Comparison of ENCODE assay signal across 8 cellular contexts in genomic region chr6:32195652-32195901, GRCh38. TPM values are rescaled to one million over a fixed set of nuclear protein-coding genes. Genes with fewer than 3 reads are reported as not detected.
DNase-seq lines count a peak whose midpoint lies in the region; ATAC-seq and TF ChIP-seq lines count a peak whose summit lies in the region.

No MANE protein-coding gene starts in this region.

- CTCF ChIA-PET in IMR-90 (lab: Yijun Ruan, JAX), result interaction anchor here (0.8 to 1.1 kb wide), 3 partner anchors 45 to 674 kb away, joined by 4 to 6 read pairs (median 4); no protein-coding TSS in a partner anchor

- no peak for TF ChIP-seq POLR2A in IMR-90 (IDR thresholded peaks at IDR 0.05; ENCODE audit: low read depth, low read length)

- 0 out of 22 replicates have a peak, but pooled peaks cover 0 to 3% (median 0%) of the 10 kb centered on the region in 11 experiments for H3K36me3 ChIP-seq in BLaER1 treated with 17β-estradiol and CSF1 and Interleukin-3, amounts not matched to agents 10 nM and 100 nM
- no peaks in the 10 kb centered on the region for H3K36me3 ChIP-seq in IMR-90 (ENCODE audit: control insufficient read depth, insufficient read depth, low read length)
- peaks cover 4% of the 10 kb centered on the region for H3K36me3 ChIP-seq in OCI-LY3 (replicated peaks; ENCODE audit: low read depth, low read length)

- H2BK5ac ChIP-seq in IMR-90 (ENCODE audit: low read depth, low read length, poor library complexity, severe bottlenecking), result no peak overlapping the region

- H3K27ac ChIP-seq in BLaER1 treated with 17β-estradiol and CSF1 and Interleukin-3, amounts not matched to agents 10 nM and 100 nM, result peak overlapping the region in 10 of 11 experiments; percentile 91 to 99 (median 97); a peak in 19 of 22 replicates
- H3K27ac ChIP-seq in IMR-90 (ENCODE audit: insufficient read depth, low read length) (no peak overlapping the region), OCI-LY3 (ENCODE audit: low read length) (peak overlapping the region; percentile 86; the same call in 1 of the 2 replicates)

- H3K9me1 ChIP-seq in IMR-90 (ENCODE audit: insufficient read depth, low read length), result peaks cover 25% of the 10 kb centered on the region

- intact Hi-C loops in IMR-90 (cut with micrococcal nuclease), result loop anchor here (1.0 kb wide), 3 partner anchors 41 to 76 kb away; partner anchors contain the start of genes FKBPL and PPT2

- H4K8ac ChIP-seq in IMR-90 (ENCODE audit: low read depth in 2 of 2, low read length in 2 of 2), result no peak overlapping the region; a peak in 1 of 4 replicates

- H2AFZ ChIP-seq in IMR-90 (replicated peaks; ENCODE audit: low read length, poor library complexity) (peak overlapping the region; percentile 98), OCI-LY3 (ENCODE audit: low read depth, low read length) (no peak overlapping the region)

- peak overlapping the region; percentile 99 for H3K27ac Mint-ChIP-seq in activated T-cell treated with anti-CD3 and anti-CD28 coated beads, Interleukin-2, amount 50 U/mL, for 24 hours

- peak overlapping the region; percentile 96 for H3K4me3 Mint-ChIP-seq in activated T-cell treated with anti-CD3 and anti-CD28 coated beads, Interleukin-2, amount 50 U/mL, for 24 hours

- H3K4me1 Mint-ChIP-seq in activated T-cell treated with anti-CD3 and anti-CD28 coated beads, Interleukin-2, amount 50 U/mL, for 24 hours (ENCODE audit: low read depth), result peaks cover 45% of the 10 kb centered on the region

- H3K4ac ChIP-seq in IMR-90 (ENCODE audit: low read depth, low read length), result no peak overlapping the region

- H2AK5ac ChIP-seq in IMR-90 (ENCODE audit: low read depth, low read length), result no peak overlapping the region

- no peaks in the 10 kb centered on the region for H3K9me3 Mint-ChIP-seq in activated T-cell treated with anti-CD3 and anti-CD28 coated beads, Interleukin-2, amount 50 U/mL, for 24 hours

- no peak overlapping the region for H2BK15ac ChIP-seq in IMR-90 (ENCODE audit: low read depth, low read length)

- no peak overlapping the region for H4K5ac ChIP-seq in IMR-90 (ENCODE audit: low read depth, low read length)

- H3K27me3 Mint-ChIP-seq in activated T-cell treated with anti-CD3 and anti-CD28 coated beads, Interleukin-2, amount 50 U/mL, for 24 hours, result no peaks in the 10 kb centered on the region

- in situ Hi-C loops in IMR-90 (cut with MboI; ENCODE audit: low sequenced_read_pairs), result loop anchor here (25.0 kb wide), 1 partner anchor 767 kb away; the partner anchor contains the start of genes BRD2 and HLA-DMA

- 0% methylated on average over 18 of the region's 25 CpGs; no CpG with 5 or more reads in 1 of the 2 experiments for WGBS in IMR-90 (ENCODE audit: extremely low coverage in 2 of 2, insufficient read length in 1 of 2), 2 experiments

- DNase-seq in IMR-90 (peak; percentile 99), epithelial cell of proximal tubule (ENCODE audit: low read depth) (peak; percentile 84)
- peak; percentile 100 for DNase-seq in activated T-cell treated with anti-CD3 and anti-CD28 coated beads, Interleukin-2, amount 50 U/mL, for 24 hours
- peak; percentile 100 for DNase-seq in stimulated activated CD8-positive, alpha-beta memory T cell treated with anti-CD3 and anti-CD28 coated beads, Interleukin-4, amount 100 ng/mL, for 24 hours (ENCODE audit: low read depth)

- H3K9ac ChIP-seq in BLaER1 treated with 17β-estradiol and CSF1 and Interleukin-3, amounts not matched to agents 10 nM and 100 nM, result peak overlapping the region in 10 of 11 experiments; percentile 87 to 97 (median 92); a peak in 19 of 22 replicates
- H3K9ac ChIP-seq in IMR-90 (ENCODE audit: low read depth, low read length) (no peak overlapping the region), OCI-LY3 (ENCODE audit: low read length) (peak overlapping the region; percentile 96; the same call in 1 of the 2 replicates)

- no peak for TF ChIP-seq RAD21 in IMR-90 (IDR thresholded peaks at IDR 0.05; ENCODE audit: low read length)

- no peak overlapping the region for H4K91ac ChIP-seq in IMR-90 (ENCODE audit: insufficient read depth, low read depth, low read length)

- peak; percentile 49 for TF ChIP-seq CTCF in IMR-90 (conservative IDR thresholded peaks at IDR 0.05; ENCODE audit: low read depth, low read length)
- TF ChIP-seq CTCF in OCI-LY3 (IDR thresholded peaks at IDR 0.05; ENCODE audit: low read depth, low read length), result no peak
- peak; percentile 42 for TF ChIP-seq CTCF in epithelial cell of proximal tubule (conservative IDR thresholded peaks at IDR 0.05; ENCODE audit: low read depth, low read length)

- dilution Hi-C loops in IMR-90 (cut with HindIII; ENCODE audit: low sequenced_read_pairs, unreplicated experiment), result no loop called here

- H3K79me1 ChIP-seq in IMR-90 (ENCODE audit: low read depth in 1 of 2, low read length in 2 of 2), result peaks cover 18 to 43% of the 10 kb centered on the region in 2 experiments

- H2AK9ac ChIP-seq in IMR-90 (replicated peaks; ENCODE audit: low read depth, low read length, poor library complexity), result peak overlapping the region; percentile 88

- H3K36me3 Mint-ChIP-seq in activated T-cell treated with anti-CD3 and anti-CD28 coated beads, Interleukin-2, amount 50 U/mL, for 24 hours (ENCODE audit: low read depth), result peaks cover 25% of the 10 kb centered on the region

- H3K56ac ChIP-seq in IMR-90 (ENCODE audit: extremely low read depth, insufficient read depth, low read length), result no peak overlapping the region

- H3K23ac ChIP-seq in IMR-90 (ENCODE audit: low read depth, low read length), result no peak overlapping the region

- no peaks in the 10 kb centered on the region for H3K27me3 ChIP-seq in BLaER1 treated with 17β-estradiol and CSF1 and Interleukin-3, amounts not matched to agents 10 nM and 100 nM
- no peaks in the 10 kb centered on the region for H3K27me3 ChIP-seq in IMR-90 (ENCODE audit: control insufficient read depth, insufficient read depth, low read length)
- no peaks in the 10 kb centered on the region for H3K27me3 ChIP-seq in OCI-LY3 (ENCODE audit: low read depth, low read length)
- no peaks in the 10 kb centered on the region for H3K27me3 ChIP-seq in mononuclear cell (ENCODE audit: insufficient read depth, low read length)

- H3K79me2 ChIP-seq in OCI-LY3 (ENCODE audit: low read length), result peaks cover 18% of the 10 kb centered on the region

- H3K18ac ChIP-seq in IMR-90 (ENCODE audit: low read depth, low read length), result no peak overlapping the region

- ATAC-seq in GM19455 (IDR thresholded peaks at IDR 0.05; ENCODE audit: unreplicated experiment) (peak; percentile 73), IMR-90 (ENCODE audit: low read depth) (peak; percentile 92)

- no peak overlapping the region for H3K14ac ChIP-seq in IMR-90 (replicated peaks; ENCODE audit: low read depth, low read length)

- peak overlapping the region in 7 of 11 experiments; percentile 96 to 100 (median 100); a peak in 10 of 22 replicates for H3K4me2 ChIP-seq in BLaER1 treated with 17β-estradiol and CSF1 and Interleukin-3, amounts not matched to agents 10 nM and 100 nM
- H3K4me2 ChIP-seq in IMR-90 (ENCODE audit: low read depth, low read length) (no peak overlapping the region), OCI-LY3 (ENCODE audit: low read length) (0 out of 2 replicates have a peak overlapping the region, but pooled peaks have one; percentile 97)

- H3K4me1 ChIP-seq in BLaER1 treated with 17β-estradiol and CSF1 and Interleukin-3, amounts not matched to agents 10 nM and 100 nM, result peaks cover 42 to 60% (median 55%) of the 10 kb centered on the region in 10 experiments
- H3K4me1 ChIP-seq in IMR-90 (ENCODE audit: control insufficient read depth, insufficient read depth, low read length) (peaks cover 15% of the 10 kb centered on the region), OCI-LY3 (ENCODE audit: low read length) (peaks cover 38% of the 10 kb centered on the region), mononuclear cell (ENCODE audit: insufficient read depth, low read length) (peaks cover 48% of the 10 kb centered on the region)

- no peaks in the 10 kb centered on the region for H4K20me1 ChIP-seq in BLaER1 treated with 17β-estradiol and CSF1 and Interleukin-3, amounts not matched to agents 10 nM and 100 nM
- H4K20me1 ChIP-seq in IMR-90 (ENCODE audit: insufficient read depth, low read length) (no peaks in the 10 kb centered on the region), OCI-LY3 (ENCODE audit: insufficient read depth, low read length) (no peaks in the 10 kb centered on the region)

- no peak overlapping the region for H2BK20ac ChIP-seq in IMR-90 (ENCODE audit: low read depth, low read length)

- H3K4me3 ChIP-seq in BLaER1 treated with 17β-estradiol and CSF1 and Interleukin-3, amounts not matched to agents 10 nM and 100 nM, result peak overlapping the region; percentile 69 to 87 (median 78); a peak in 19 of 20 replicates
- H3K4me3 ChIP-seq in IMR-90 (ENCODE audit: insufficient read depth, low read depth, low read length) (no peak overlapping the region), OCI-LY3 (ENCODE audit: low read length) (peak overlapping the region; percentile 92), epithelial cell of proximal tubule (ENCODE audit: low read depth, low read length) (peak overlapping the region; percentile 99), mononuclear cell (ENCODE audit: low read length) (peak overlapping the region; percentile 98)

- H3K9me3 ChIP-seq in BLaER1 treated with 17β-estradiol and CSF1 and Interleukin-3, amounts not matched to agents 10 nM and 100 nM (replicated peaks in 1 of 11), result no peaks in the 10 kb centered on the region
- H3K9me3 ChIP-seq in IMR-90 (ENCODE audit: control insufficient read depth, insufficient read depth, low read length), result no peaks in the 10 kb centered on the region
- H3K9me3 ChIP-seq in OCI-LY3 (ENCODE audit: insufficient read depth, low read length), result no peaks in the 10 kb centered on the region
- no peaks in the 10 kb centered on the region for H3K9me3 ChIP-seq in mononuclear cell (ENCODE audit: low read depth, low read length)

- H2BK120ac ChIP-seq in IMR-90 (ENCODE audit: low read depth, low read length), result no peak overlapping the region

- no TSS peak for BruUV-seq in IMR-90 (replicated peaks; lab: Mats Ljungman, UMichigan)

- POLR2A ChIA-PET in IMR-90 (lab: Charles Lee; ENCODE audit: unreplicated experiment), result interaction anchor here (0.8 to 1.2 kb wide), 4 partner anchors 10 to 776 kb away, joined by 4 to 7 read pairs (median 4); no protein-coding TSS in a partner anchor

RNA-seq across cellular contexts. Expression of gene GPSM3, which starts 3.1 kb away (rescaled TPM):
- total RNA-seq in IMR-90 (2012; rRNA removed) (3.0 and 3.9 TPM in 2 replicates), epithelial cell of proximal tubule (15.7 and 17.8 TPM in 2 replicates), mononuclear cell (131 TPM)
- 9.8 and 12.2 TPM in 2 replicates for polyA plus RNA-seq in IMR-90 (2012; rRNA removed)
- polyA plus RNA-seq in IMR-90 (2012; cell fraction: cytosol; rRNA removed), result 6.9 and 7.5 TPM in 2 replicates
- 6.9 and 8.2 TPM in 2 replicates for polyA plus RNA-seq in IMR-90 (2012; cell fraction: nucleus; rRNA removed; ENCODE audit: low replicate concordance)

RNA-seq across cellular contexts. Expression of gene PBX2, which starts 5.6 kb away (rescaled TPM):
- total RNA-seq in IMR-90 (2012; rRNA removed) (13.9 and 17.7 TPM in 2 replicates), epithelial cell of proximal tubule (38.3 and 44.5 TPM in 2 replicates), mononuclear cell (49.5 TPM)
- polyA plus RNA-seq in IMR-90 (2012; rRNA removed), result 56.8 and 58.0 TPM in 2 replicates
- 28.8 and 42.1 TPM in 2 replicates for polyA plus RNA-seq in IMR-90 (2012; cell fraction: cytosol; rRNA removed)
- 262 and 270 TPM in 2 replicates for polyA plus RNA-seq in IMR-90 (2012; cell fraction: nucleus; rRNA removed; ENCODE audit: low replicate concordance)

RNA-seq across cellular contexts. Expression of gene AGER, which starts 11.5 kb away (rescaled TPM):
- total RNA-seq in IMR-90 (2012; rRNA removed) (0.18 and 0.28 TPM in 2 replicates), epithelial cell of proximal tubule (0.80 and 1.4 TPM in 2 replicates), mononuclear cell (1.5 TPM)
- 4.2 and 4.9 TPM in 2 replicates for polyA plus RNA-seq in IMR-90 (2012; rRNA removed)
- 1.1 and 2.2 TPM in 2 replicates for polyA plus RNA-seq in IMR-90 (2012; cell fraction: cytosol; rRNA removed)
- 30.4 and 52.1 TPM in 2 replicates for polyA plus RNA-seq in IMR-90 (2012; cell fraction: nucleus; rRNA removed; ENCODE audit: low replicate concordance)

RNA-seq across cellular contexts. Expression of gene RNF5, which starts 17.4 kb away (rescaled TPM):
- total RNA-seq in IMR-90 (2012; rRNA removed) (18.8 and 28.1 TPM in 2 replicates), epithelial cell of proximal tubule (66.6 and 79.9 TPM in 2 replicates), mononuclear cell (13.2 TPM)
- polyA plus RNA-seq in IMR-90 (2012; rRNA removed), result 34.1 and 41.4 TPM in 2 replicates
- polyA plus RNA-seq in IMR-90 (2012; cell fraction: cytosol; rRNA removed), result 33.4 and 41.0 TPM in 2 replicates
- 16.1 and 29.7 TPM in 2 replicates for polyA plus RNA-seq in IMR-90 (2012; cell fraction: nucleus; rRNA removed; ENCODE audit: low replicate concordance)

RNA-seq across cellular contexts. Expression of gene AGPAT1, which starts 19.7 kb away (rescaled TPM):
- total RNA-seq in IMR-90 (2012; rRNA removed), result 27.2 TPM in 2 replicates
- 116 and 126 TPM in 2 replicates for polyA plus RNA-seq in IMR-90 (2012; rRNA removed)
- 104 and 146 TPM in 2 replicates for polyA plus RNA-seq in IMR-90 (2012; cell fraction: cytosol; rRNA removed)
- polyA plus RNA-seq in IMR-90 (2012; cell fraction: nucleus; rRNA removed; ENCODE audit: low replicate concordance), result 76.1 and 123 TPM in 2 replicates
- total RNA-seq in epithelial cell of proximal tubule, result 57.1 and 72.2 TPM in 2 replicates
- 12.9 TPM for total RNA-seq in mononuclear cell
